ENCODE assay signal across 11 cellular contexts in genomic region chr1:115114308-115114707, GRCh38. TPM values are rescaled to one million over a fixed set of nuclear protein-coding genes. Genes with fewer than 3 reads are reported as not detected.
DNase-seq lines count a peak whose midpoint lies in the region; ATAC-seq, FAIRE-seq and TF ChIP-seq lines count a peak whose summit lies in the region.
"Had no signal": no experiment of that assay in that cellular context is flagged by ENCODE, and none has a peak within 500 bp of the region (broad histone marks: within the 10 kb centered on the region; RNA-seq: fewer than 3 reads in every experiment).

No MANE protein-coding gene starts in this region.

- peaks cover 3% of the 10 kb centered on the region for H3K9me3 Mint-ChIP-seq in activated CD4-positive, alpha-beta memory T cell treated with anti-CD3 and anti-CD28 coated beads for 36 hours
- no peaks in the 10 kb centered on the region for H3K9me3 Mint-ChIP-seq in activated CD4-positive, alpha-beta memory T cell treated with anti-CD3 and anti-CD28 coated beads, Interleukin-2, amount 10 ng/mL, durations not matched to agents 7 days and 5 days

- no peak overlapping the region for H3K27ac ChIP-seq in OCI-LY7 (ENCODE audit: low read depth, low read length, poor library complexity, severe bottlenecking)
- H3K27ac ChIP-seq in thyroid gland: peak overlapping the region in 2 of 3 donors; percentile 14 to 15
- H3K27ac ChIP-seq: vagina had no signal

- H3K9me3 ChIP-seq in OCI-LY7 (ENCODE audit: low read length) (no peaks in the 10 kb centered on the region), thyroid gland (no peaks in the 10 kb centered on the region)
- H3K9me3 ChIP-seq: vagina had no signal

- TF ChIP-seq CTCF in OCI-LY7 (conservative IDR thresholded peaks at IDR 0.05; ENCODE audit: low read length) (no peak), thyroid gland (IDR thresholded peaks at IDR 0.05) (no peak)

- H3K36me3 Mint-ChIP-seq in activated CD4-positive, alpha-beta memory T cell treated with anti-CD3 and anti-CD28 coated beads for 36 hours: peaks cover 2% of the 10 kb centered on the region
- H3K36me3 Mint-ChIP-seq in activated CD4-positive, alpha-beta memory T cell treated with anti-CD3 and anti-CD28 coated beads, Interleukin-2, amount 10 ng/mL, durations not matched to agents 7 days and 5 days (ENCODE audit: low read depth): no peaks in the 10 kb centered on the region

- H3K27ac Mint-ChIP-seq in activated CD4-positive, alpha-beta memory T cell treated with anti-CD3 and anti-CD28 coated beads for 36 hours: no peak overlapping the region
- H3K27ac Mint-ChIP-seq in activated CD4-positive, alpha-beta memory T cell treated with anti-CD3 and anti-CD28 coated beads, Interleukin-2, amount 10 ng/mL, durations not matched to agents 7 days and 5 days: no peak overlapping the region

- H3K9me2 ChIP-seq in OCI-LY7 (ENCODE audit: insufficient read depth, low read length): no peaks in the 10 kb centered on the region

- H2AFZ ChIP-seq in OCI-LY7 (ENCODE audit: low read length): peak overlapping the region; percentile 31; the same call in 1 of the 2 replicates

- H3K4me1 ChIP-seq in OCI-LY7 (ENCODE audit: insufficient read depth, low read length, poor library complexity, severe bottlenecking) (no peaks in the 10 kb centered on the region), thyroid gland (peaks cover 19 to 31% of the 10 kb centered on the region in 2 donors)
- H3K4me1 ChIP-seq: vagina had no signal

- H3K36me3 ChIP-seq in OCI-LY7 (ENCODE audit: insufficient read depth, low read length) (no peaks in the 10 kb centered on the region), thyroid gland (no peaks in the 10 kb centered on the region)
- H3K36me3 ChIP-seq: vagina had no signal

- H4K20me1 ChIP-seq in OCI-LY7 (ENCODE audit: insufficient read depth, low read length): no peaks in the 10 kb centered on the region

- no peaks in the 10 kb centered on the region for H3K79me2 ChIP-seq in OCI-LY7 (ENCODE audit: insufficient read depth, low read depth, low read length)

- no TSS peak for BruUV-seq in OCI-LY7 (replicated peaks; lab: Mats Ljungman, UMichigan)

- H3K27me3 ChIP-seq in thyroid gland: no peaks in the 10 kb centered on the region
- H3K27me3 ChIP-seq: vagina had no signal

- no peak for TF ChIP-seq POLR2A in thyroid gland (IDR thresholded peaks at IDR 0.05)

- FAIRE-seq in HTR-8/SVneo (lab: Jason Lieb, UNC): no peak
- FAIRE-seq: endothelial cell of umbilical vein had no signal

- ATAC-seq in esophagus mucosa (peak; percentile 55), GM18498 (IDR thresholded peaks at IDR 0.05; ENCODE audit: unreplicated experiment) (no peak)

- H3K4me3 Mint-ChIP-seq in activated CD4-positive, alpha-beta memory T cell treated with anti-CD3 and anti-CD28 coated beads for 36 hours: no peak overlapping the region
- H3K4me3 Mint-ChIP-seq in activated CD4-positive, alpha-beta memory T cell treated with anti-CD3 and anti-CD28 coated beads, Interleukin-2, amount 10 ng/mL, durations not matched to agents 7 days and 5 days: no peak overlapping the region

- POLR2A ChIA-PET in activated CD4-positive, alpha-beta memory T cell treated with anti-CD3 and anti-CD28 coated beads for 36 hours (lab: Charles Lee): no interaction called here
- POLR2A ChIA-PET in activated CD4-positive, alpha-beta memory T cell treated with anti-CD3 and anti-CD28 coated beads, Interleukin-2, amount 10 ng/mL, durations not matched to agents 7 days and 5 days (lab: Charles Lee): interaction anchor here (1.1 kb wide), 1 partner anchor 15 kb away, joined by 5 read pairs; no protein-coding TSS in a partner anchor
- POLR2A ChIA-PET in OCI-LY7 (lab: Charles Lee): no interaction called here

- peak; percentile 21 for DNase-seq in activated CD4-positive, alpha-beta memory T cell treated with anti-CD3 and anti-CD28 coated beads for 36 hours
- DNase-seq in activated CD4-positive, alpha-beta memory T cell treated with anti-CD3 and anti-CD28 coated beads, Interleukin-2, amount 10 ng/mL, durations not matched to agents 7 days and 5 days: no peak
- DNase-seq in OCI-LY7 (ENCODE audit: low spot score) (no peak), thyroid gland (peak; percentile 72 to 78), Ammon's horn (ENCODE audit: low spot score) (no peak), HTR-8/SVneo (ENCODE audit: insufficient read length, low spot score) (no peak)
- DNase-seq: NCI-H1436 treated with DMSO at 0.1 percent for 48 hours had no signal

- no peak overlapping the region for H3K4me2 ChIP-seq in OCI-LY7 (ENCODE audit: low read length)

- 26 to 27% methylated on average over 3 of the region's 3 CpGs for WGBS in thyroid gland, 2 donors

- CTCF ChIA-PET in activated CD4-positive, alpha-beta memory T cell treated with anti-CD3 and anti-CD28 coated beads for 36 hours (lab: Charles Lee): interaction anchor here (0.7 to 5.7 kb wide), 10 partner anchors 15 to 355 kb away, joined by 3 to 60 read pairs (median 12); no protein-coding TSS in a partner anchor
- CTCF ChIA-PET in activated CD4-positive, alpha-beta memory T cell treated with anti-CD3 and anti-CD28 coated beads, Interleukin-2, amount 10 ng/mL, durations not matched to agents 7 days and 5 days (lab: Charles Lee): interaction anchor here (3.3 to 5.0 kb wide), 4 partner anchors 62 to 137 kb away, joined by 15 to 34 read pairs (median 32); no protein-coding TSS in a partner anchor
- CTCF ChIA-PET in OCI-LY7 (lab: Charles Lee; ENCODE audit: unreplicated experiment): no interaction called here

- intact Hi-C loops in activated CD4-positive, alpha-beta memory T cell treated with anti-CD3 and anti-CD28 coated beads for 36 hours (cut with micrococcal nuclease): no loop called here
- intact Hi-C loops in OCI-LY7 (cut with micrococcal nuclease; ENCODE audit: unreplicated experiment): no loop called here
- intact Hi-C loops in thyroid gland (cut with DNase I): loop anchor here (10.0 kb wide), 1 partner anchor 60 kb away; no protein-coding TSS in a partner anchor

- H3K4me3 ChIP-seq in OCI-LY7 (ENCODE audit: low read depth, low read length, poor library complexity, severe bottlenecking): no peak overlapping the region
- H3K4me3 ChIP-seq in thyroid gland (replicated peaks in 1 of 3): no peak overlapping the region
- H3K4me3 ChIP-seq: vagina had no signal

- H3K4me1 Mint-ChIP-seq in activated CD4-positive, alpha-beta memory T cell treated with anti-CD3 and anti-CD28 coated beads for 36 hours (ENCODE audit: low read depth): peaks cover 8% of the 10 kb centered on the region
- H3K4me1 Mint-ChIP-seq in activated CD4-positive, alpha-beta memory T cell treated with anti-CD3 and anti-CD28 coated beads, Interleukin-2, amount 10 ng/mL, durations not matched to agents 7 days and 5 days: no peaks in the 10 kb centered on the region

- H3K27me3 Mint-ChIP-seq in activated CD4-positive, alpha-beta memory T cell treated with anti-CD3 and anti-CD28 coated beads for 36 hours: peaks cover 2% of the 10 kb centered on the region
- peaks cover 2% of the 10 kb centered on the region for H3K27me3 Mint-ChIP-seq in activated CD4-positive, alpha-beta memory T cell treated with anti-CD3 and anti-CD28 coated beads, Interleukin-2, amount 10 ng/mL, durations not matched to agents 7 days and 5 days

RNA-seq across cellular contexts. Expression of gene TSPAN2, which starts 25.0 kb away (rescaled TPM):
- total RNA-seq in activated CD4-positive, alpha-beta memory T cell treated with anti-CD3 and anti-CD28 coated beads for 36 hours: 1 to 10 TPM; 2.5 to 2.7 TPM
- total RNA-seq in activated CD4-positive, alpha-beta memory T cell treated with anti-CD3 and anti-CD28 coated beads, Interleukin-2, amount 10 ng/mL, durations not matched to agents 7 days and 5 days: 1 to 10 TPM; 2.4 to 3.4 TPM
- 0.25 TPM in 1 of 2 replicates, not detected in the other for total RNA-seq in OCI-LY7 (2014; rRNA removed; shearing (Covaris generic))
- 0.22 and 0.36 TPM in 2 replicates for total RNA-seq in OCI-LY7 (2022)
- 0.68 TPM for total RNA-seq in esophagus mucosa
- 1 to 10 TPM; 3.0 to 6.6 (median 4.6) TPM for total RNA-seq in thyroid gland

Comparison
In these comparisons a context has a peak if more than half of its experiments do, and no peak if none do; other contexts are left out.
1. DNase-seq: peak in activated CD4-positive, alpha-beta memory T cell treated with anti-CD3 and anti-CD28 coated beads for 36 hours (single experiment) and thyroid gland (2 of 2); none in activated CD4-positive, alpha-beta memory T cell treated with anti-CD3 and anti-CD28 coated beads, Interleukin-2, amount 10 ng/mL, durations not matched to agents 7 days and 5 days (single experiment), OCI-LY7 (single experiment), Ammon's horn (single experiment) and HTR-8/SVneo (single experiment).